In the genomic region with DNA sequence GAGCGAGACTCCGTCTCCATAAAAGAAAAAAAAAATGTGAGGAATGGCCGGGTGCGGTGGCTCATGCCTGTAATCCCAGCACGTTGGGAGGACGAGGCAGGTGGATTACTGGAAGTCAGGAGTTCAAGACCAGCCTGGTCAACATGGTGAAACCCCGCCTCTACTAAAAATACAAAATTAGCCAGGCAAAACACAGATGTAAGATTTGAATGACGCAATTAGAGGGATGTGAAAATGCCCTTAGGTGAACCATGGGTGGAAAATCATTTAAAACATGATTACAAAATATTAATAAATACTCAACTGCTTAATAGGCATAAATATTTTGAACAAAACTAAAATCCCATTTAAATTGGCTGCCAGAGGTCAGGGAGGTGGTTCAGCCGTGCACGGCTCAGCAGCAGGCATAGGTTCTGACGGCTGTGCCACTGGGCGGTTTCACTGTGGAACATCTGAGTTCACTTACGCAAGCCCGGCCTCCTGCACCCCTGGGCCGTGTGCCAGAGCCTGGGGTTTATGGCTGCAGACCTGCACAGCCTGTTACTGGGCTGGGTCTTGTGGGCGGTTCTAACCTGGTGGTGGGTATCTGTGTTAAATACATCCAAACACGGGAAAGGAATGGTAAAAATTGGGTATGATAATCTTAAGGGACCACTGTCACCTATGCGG, we compare ENCODE assay signal across 8 cellular contexts. TPM values are rescaled to one million over a fixed set of nuclear protein-coding genes. Genes with fewer than 3 reads are reported as not detected.
DNase-seq lines count a peak whose midpoint lies in the region; ATAC-seq, FAIRE-seq and TF ChIP-seq lines count a peak whose summit lies in the region.

No MANE protein-coding gene starts in this region.

- FAIRE-seq in HepG2 (lab: Jason Lieb, UNC), result peak; percentile 73

- H4K20me1 ChIP-seq in HepG2 (ENCODE audit: insufficient read depth, low read length), result no peaks in the 10 kb centered on the region

- peaks cover 14 to 22% of the 10 kb centered on the region in 2 experiments; a peak in 4 of 5 replicates for H3K36me3 ChIP-seq in HepG2 (replicated peaks in 1 of 2; ENCODE audit: control insufficient read depth in 1 of 2, insufficient read depth in 2 of 2, low read length in 2 of 2)

- H3K4me2 ChIP-seq in HepG2 (ENCODE audit: low read depth, low read length), result no peak overlapping the region

- TF ChIP-seq EP300 in HepG2 (IDR thresholded peaks at IDR 0.05; ENCODE audit: low read depth in 2 of 2, low read length in 2 of 2), result no peak
- no peak for TF ChIP-seq EP300 in HepG2 (CRISPR knock-in tag; IDR thresholded peaks at IDR 0.05; ENCODE audit: borderline replicate concordance)

- H3K27ac Mint-ChIP-seq in activated naive CD4-positive, alpha-beta T cell treated with anti-CD3 and anti-CD28 coated beads for 36 hours, result no peak overlapping the region

- no peaks in the 10 kb centered on the region for H3K27me3 ChIP-seq in HepG2 (ENCODE audit: control insufficient read depth in 1 of 2, insufficient read depth in 2 of 2, low read length in 2 of 2)

- H3K27me3 Mint-ChIP-seq in activated naive CD4-positive, alpha-beta T cell treated with anti-CD3 and anti-CD28 coated beads for 36 hours (ENCODE audit: low read depth), result no peaks in the 10 kb centered on the region

- BruUV-seq in HepG2 (replicated peaks; lab: Mats Ljungman, UMichigan), result no TSS peak

- no peak overlapping the region for H2AFZ ChIP-seq in HepG2 (ENCODE audit: low read length)

- DNase-seq in NOMO-1 treated with dmso at 0.1 percent for 144 hours (lab: John Stamatoyannopoulos, UW; ENCODE audit: unreplicated experiment), result peak; percentile 82
- DNase-seq in HepG2 (ENCODE audit: low spot score), result peak; percentile 68
- DNase-seq in activated CD4-positive, alpha-beta T cell treated with anti-CD3 and anti-CD28 coated beads, Interleukin-2, amount 50 U/mL, for 1 hour, result no peak
- no peak for DNase-seq in inferior parietal cortex (ENCODE audit: extremely low spot score)
- DNase-seq in activated naive CD4-positive, alpha-beta T cell treated with anti-CD3 and anti-CD28 coated beads for 36 hours, result no peak

- no peaks in the 10 kb centered on the region for H3K4me1 Mint-ChIP-seq in activated naive CD4-positive, alpha-beta T cell treated with anti-CD3 and anti-CD28 coated beads for 36 hours (ENCODE audit: low read depth)

- intact Hi-C loops in HepG2 (cut with micrococcal nuclease; ENCODE audit: unreplicated experiment), result no loop called here
- intact Hi-C loops in activated naive CD4-positive, alpha-beta T cell treated with anti-CD3 and anti-CD28 coated beads for 36 hours (cut with micrococcal nuclease), result no loop called here

- no peak overlapping the region for H3K27ac ChIP-seq in HepG2 (ENCODE audit: extremely low read length, insufficient read depth, low read length)

- CTCF ChIA-PET in HepG2 (lab: Yijun Ruan, JAX; ENCODE audit: low intra/inter-chr PET ratio, low total read pairs), result no interaction called here
- CTCF ChIA-PET in activated naive CD4-positive, alpha-beta T cell treated with anti-CD3 and anti-CD28 coated beads for 36 hours (lab: Charles Lee), result no interaction called here

- 72% methylated on average over 18 of the region's 18 CpGs for WGBS in HepG2 (ENCODE audit: low lambda C conversion rate)

- no peak overlapping the region for H3K4me3 ChIP-seq in HepG2 (replicated peaks in 1 of 3; ENCODE audit: insufficient read depth in 1 of 3, low read depth in 2 of 3, low read length in 3 of 3)

- no peak for TF ChIP-seq RAD21 in HepG2 (CRISPR knock-in tag; IDR thresholded peaks at IDR 0.05)

- H3K4me1 ChIP-seq in HepG2 (ENCODE audit: insufficient read depth, low read length), result peaks cover 11% of the 10 kb centered on the region

- no peaks in the 10 kb centered on the region for H3K36me3 Mint-ChIP-seq in activated naive CD4-positive, alpha-beta T cell treated with anti-CD3 and anti-CD28 coated beads for 36 hours (ENCODE audit: low read depth)

- peak; percentile 84 for ATAC-seq in GM18502 (IDR thresholded peaks at IDR 0.05; ENCODE audit: poor library complexity, unreplicated experiment)
- peak; percentile 72 for ATAC-seq in HG02885 (IDR thresholded peaks at IDR 0.05; ENCODE audit: poor library complexity, unreplicated experiment)
- peak; percentile 71 for ATAC-seq in HepG2
- ATAC-seq in HG03139 (IDR thresholded peaks at IDR 0.05; ENCODE audit: unreplicated experiment), result no peak

- H3K79me2 ChIP-seq in HepG2 (ENCODE audit: insufficient read depth, low read length), result no peaks in the 10 kb centered on the region

- H3K9me3 ChIP-seq in HepG2 (ENCODE audit: low read length), result no peaks in the 10 kb centered on the region

- no peaks in the 10 kb centered on the region for H3K9me3 Mint-ChIP-seq in activated naive CD4-positive, alpha-beta T cell treated with anti-CD3 and anti-CD28 coated beads for 36 hours

- TF ChIP-seq POLR2A in HepG2 (IDR thresholded peaks at IDR 0.05; ENCODE audit: insufficient read depth in 1 of 2, low read depth in 2 of 2, low read length in 2 of 2), result no peak

- no peak overlapping the region for H3K4me3 Mint-ChIP-seq in activated naive CD4-positive, alpha-beta T cell treated with anti-CD3 and anti-CD28 coated beads for 36 hours

- POLR2A ChIA-PET in HepG2 (lab: Yijun Ruan, JAX), result no interaction called here

- no peak overlapping the region for H3K9ac ChIP-seq in HepG2 (ENCODE audit: insufficient read depth, low read depth, low read length)

- in situ Hi-C loops in HepG2 (cut with HindIII; ENCODE audit: extremely low pct_ligation_motif_present, low pct_unique_long_range_greater_than_20kb), result no loop called here

- no peak for TF ChIP-seq CTCF in HepG2 (CRISPR knock-in tag; IDR thresholded peaks at IDR 0.05)

RNA-seq across cellular contexts. Expression of a gene that starts 21.1 kb away (rescaled TPM):
- total RNA-seq in HepG2 (2016; rRNA removed; fragmentation: Illumina TruSeq; extraction: Trizol), result 53.3 and 204 TPM in 2 replicates
- 13.9 and 15.8 TPM in 2 replicates for total RNA-seq in HepG2 (2016; cell fraction: cytosol; rRNA removed; fragmentation: Illumina TruSeq; extraction: Trizol; ENCODE audit: low read depth)
- 48.0 and 215 TPM in 2 replicates for total RNA-seq in HepG2 (2016; cell fraction: insoluble cytoplasmic fraction; rRNA removed; fragmentation: Illumina TruSeq; extraction: Trizol)
- 19.3 and 20.8 TPM in 2 replicates for total RNA-seq in HepG2 (2016; cell fraction: membrane; rRNA removed; fragmentation: Illumina TruSeq; extraction: Trizol)
- total RNA-seq in HepG2 (2016; cell fraction: nucleus; rRNA removed; fragmentation: Illumina TruSeq; extraction: Trizol), result 216 and 254 TPM in 2 replicates
- 155 and 175 TPM in 2 replicates for polyA plus RNA-seq in HepG2 (2011; rRNA removed)
- polyA plus RNA-seq in HepG2 (2011; cell fraction: cytosol; rRNA removed), result 84.5 and 113 TPM in 2 replicates
- 1,291 and 1,782 TPM in 2 replicates for polyA plus RNA-seq in HepG2 (2011; cell fraction: nucleus; rRNA removed)
- polyA plus RNA-seq in HepG2 (2012), result 79.9 and 172 TPM in 2 replicates
- polyA plus RNA-seq in HepG2 (2016; cell fraction: cytosol; fragmentation: Illumina TruSeq; extraction: Trizol; ENCODE audit: low read depth), result 9.2 and 9.5 TPM in 2 replicates
- 55.1 and 66.2 TPM in 2 replicates for polyA plus RNA-seq in HepG2 (2016; cell fraction: insoluble cytoplasmic fraction; fragmentation: Illumina TruSeq; extraction: Trizol; ENCODE audit: low read depth)
- polyA plus RNA-seq in HepG2 (2016; cell fraction: membrane; fragmentation: Illumina TruSeq; extraction: Trizol; ENCODE audit: low read depth), result 17.0 and 20.1 TPM in 2 replicates
- 637 and 662 TPM in 2 replicates for polyA plus RNA-seq in HepG2 (2016; cell fraction: nucleus; fragmentation: Illumina TruSeq; extraction: Trizol; ENCODE audit: insufficient read depth, low read depth)
- 5.1 and 12.2 TPM in 2 replicates for polyA minus RNA-seq in HepG2 (2011; rRNA and poly(A)+ RNA removed; ENCODE audit: low replicate concordance)
- 23.0 and 25.3 TPM in 2 replicates for polyA minus RNA-seq in HepG2 (2011; cell fraction: cytosol; rRNA and poly(A)+ RNA removed)
- 56.8 and 67.0 TPM in 2 replicates for polyA minus RNA-seq in HepG2 (2011; cell fraction: nucleus; rRNA and poly(A)+ RNA removed)
- not detected for total RNA-seq in activated naive CD4-positive, alpha-beta T cell treated with anti-CD3 and anti-CD28 coated beads for 36 hours

RNA-seq across cellular contexts. Expression of a gene that starts 23.7 kb away (rescaled TPM):
- total RNA-seq in HepG2 (2016; rRNA removed; fragmentation: Illumina TruSeq; extraction: Trizol), result 20.0 and 21.1 TPM in 2 replicates
- 13.3 and 17.7 TPM in 2 replicates for total RNA-seq in HepG2 (2016; cell fraction: cytosol; rRNA removed; fragmentation: Illumina TruSeq; extraction: Trizol; ENCODE audit: low read depth)
- 20.4 and 21.0 TPM in 2 replicates for total RNA-seq in HepG2 (2016; cell fraction: insoluble cytoplasmic fraction; rRNA removed; fragmentation: Illumina TruSeq; extraction: Trizol)
- total RNA-seq in HepG2 (2016; cell fraction: membrane; rRNA removed; fragmentation: Illumina TruSeq; extraction: Trizol), result 28.7 and 36.7 TPM in 2 replicates
- total RNA-seq in HepG2 (2016; cell fraction: nucleus; rRNA removed; fragmentation: Illumina TruSeq; extraction: Trizol), result 11.4 and 12.6 TPM in 2 replicates
- polyA plus RNA-seq in HepG2 (2011; rRNA removed), result 14.2 and 14.8 TPM in 2 replicates
- 9.0 and 11.8 TPM in 2 replicates for polyA plus RNA-seq in HepG2 (2011; cell fraction: cytosol; rRNA removed)
- 6.4 and 8.0 TPM in 2 replicates for polyA plus RNA-seq in HepG2 (2011; cell fraction: nucleus; rRNA removed)
- 12.4 and 13.3 TPM in 2 replicates for polyA plus RNA-seq in HepG2 (2012)
- polyA plus RNA-seq in HepG2 (2016; cell fraction: cytosol; fragmentation: Illumina TruSeq; extraction: Trizol; ENCODE audit: low read depth), result 13.1 and 14.7 TPM in 2 replicates
- polyA plus RNA-seq in HepG2 (2016; cell fraction: insoluble cytoplasmic fraction; fragmentation: Illumina TruSeq; extraction: Trizol; ENCODE audit: low read depth), result 19.5 and 20.9 TPM in 2 replicates
- 25.6 and 29.7 TPM in 2 replicates for polyA plus RNA-seq in HepG2 (2016; cell fraction: membrane; fragmentation: Illumina TruSeq; extraction: Trizol; ENCODE audit: low read depth)
- polyA plus RNA-seq in HepG2 (2016; cell fraction: nucleus; fragmentation: Illumina TruSeq; extraction: Trizol; ENCODE audit: insufficient read depth, low read depth), result 21.4 and 23.1 TPM in 2 replicates
- 4.7 and 6.4 TPM in 2 replicates for polyA minus RNA-seq in HepG2 (2011; rRNA and poly(A)+ RNA removed; ENCODE audit: low replicate concordance)
- polyA minus RNA-seq in HepG2 (2011; cell fraction: cytosol; rRNA and poly(A)+ RNA removed), result 9.9 and 10.2 TPM in 2 replicates
- 5.2 and 6.1 TPM in 2 replicates for polyA minus RNA-seq in HepG2 (2011; cell fraction: nucleus; rRNA and poly(A)+ RNA removed)
- total RNA-seq in activated naive CD4-positive, alpha-beta T cell treated with anti-CD3 and anti-CD28 coated beads for 36 hours, result 1 to 10 TPM; 5.4 to 5.5 TPM

RNA-seq across cellular contexts. Expression of a gene that starts 33.3 kb away (rescaled TPM):
- total RNA-seq in HepG2 (2016; rRNA removed; fragmentation: Illumina TruSeq; extraction: Trizol), result 68.3 and 81.8 TPM in 2 replicates
- 6.3 and 8.7 TPM in 2 replicates for total RNA-seq in HepG2 (2016; cell fraction: cytosol; rRNA removed; fragmentation: Illumina TruSeq; extraction: Trizol; ENCODE audit: low read depth)
- total RNA-seq in HepG2 (2016; cell fraction: insoluble cytoplasmic fraction; rRNA removed; fragmentation: Illumina TruSeq; extraction: Trizol), result 58.8 and 84.2 TPM in 2 replicates
- total RNA-seq in HepG2 (2016; cell fraction: membrane; rRNA removed; fragmentation: Illumina TruSeq; extraction: Trizol), result 20.8 and 24.4 TPM in 2 replicates
- total RNA-seq in HepG2 (2016; cell fraction: nucleus; rRNA removed; fragmentation: Illumina TruSeq; extraction: Trizol), result 33.8 and 41.3 TPM in 2 replicates
- polyA plus RNA-seq in HepG2 (2011; rRNA removed), result 47.7 and 62.2 TPM in 2 replicates
- 58.6 and 82.5 TPM in 2 replicates for polyA plus RNA-seq in HepG2 (2011; cell fraction: cytosol; rRNA removed)
- 105 and 121 TPM in 2 replicates for polyA plus RNA-seq in HepG2 (2011; cell fraction: nucleus; rRNA removed)
- 34.0 and 38.1 TPM in 2 replicates for polyA plus RNA-seq in HepG2 (2012)
- 4.2 and 4.7 TPM in 2 replicates for polyA plus RNA-seq in HepG2 (2016; cell fraction: cytosol; fragmentation: Illumina TruSeq; extraction: Trizol; ENCODE audit: low read depth)
- 68.1 and 77.5 TPM in 2 replicates for polyA plus RNA-seq in HepG2 (2016; cell fraction: insoluble cytoplasmic fraction; fragmentation: Illumina TruSeq; extraction: Trizol; ENCODE audit: low read depth)
- 11.5 and 14.2 TPM in 2 replicates for polyA plus RNA-seq in HepG2 (2016; cell fraction: membrane; fragmentation: Illumina TruSeq; extraction: Trizol; ENCODE audit: low read depth)
- 103 and 104 TPM in 2 replicates for polyA plus RNA-seq in HepG2 (2016; cell fraction: nucleus; fragmentation: Illumina TruSeq; extraction: Trizol; ENCODE audit: insufficient read depth, low read depth)
- 38.5 and 45.1 TPM in 2 replicates for polyA minus RNA-seq in HepG2 (2011; rRNA and poly(A)+ RNA removed; ENCODE audit: low replicate concordance)
- 39.4 and 42.5 TPM in 2 replicates for polyA minus RNA-seq in HepG2 (2011; cell fraction: cytosol; rRNA and poly(A)+ RNA removed)
- polyA minus RNA-seq in HepG2 (2011; cell fraction: nucleus; rRNA and poly(A)+ RNA removed), result 15.1 and 20.0 TPM in 2 replicates
- 10 to 100 TPM; 23.7 to 24.6 TPM for total RNA-seq in activated naive CD4-positive, alpha-beta T cell treated with anti-CD3 and anti-CD28 coated beads for 36 hours

RNA-seq across cellular contexts. Expression of a gene that starts 41.7 kb away (rescaled TPM):
- 34.8 and 35.9 TPM in 2 replicates for total RNA-seq in HepG2 (2016; rRNA removed; fragmentation: Illumina TruSeq; extraction: Trizol)
- 79.0 and 80.7 TPM in 2 replicates for total RNA-seq in HepG2 (2016; cell fraction: cytosol; rRNA removed; fragmentation: Illumina TruSeq; extraction: Trizol; ENCODE audit: low read depth)
- total RNA-seq in HepG2 (2016; cell fraction: insoluble cytoplasmic fraction; rRNA removed; fragmentation: Illumina TruSeq; extraction: Trizol), result 31.8 and 38.7 TPM in 2 replicates
- 96.7 and 98.0 TPM in 2 replicates for total RNA-seq in HepG2 (2016; cell fraction: membrane; rRNA removed; fragmentation: Illumina TruSeq; extraction: Trizol)
- 17.0 and 18.5 TPM in 2 replicates for total RNA-seq in HepG2 (2016; cell fraction: nucleus; rRNA removed; fragmentation: Illumina TruSeq; extraction: Trizol)
- 31.6 and 34.2 TPM in 2 replicates for polyA plus RNA-seq in HepG2 (2011; rRNA removed)
- 30.7 and 37.2 TPM in 2 replicates for polyA plus RNA-seq in HepG2 (2011; cell fraction: cytosol; rRNA removed)
- 29.7 and 36.4 TPM in 2 replicates for polyA plus RNA-seq in HepG2 (2011; cell fraction: nucleus; rRNA removed)
- polyA plus RNA-seq in HepG2 (2012), result 21.6 and 23.1 TPM in 2 replicates
- polyA plus RNA-seq in HepG2 (2016; cell fraction: cytosol; fragmentation: Illumina TruSeq; extraction: Trizol; ENCODE audit: low read depth), result 88.5 and 96.5 TPM in 2 replicates
- 34.9 and 39.2 TPM in 2 replicates for polyA plus RNA-seq in HepG2 (2016; cell fraction: insoluble cytoplasmic fraction; fragmentation: Illumina TruSeq; extraction: Trizol; ENCODE audit: low read depth)
- 88.7 and 90.6 TPM in 2 replicates for polyA plus RNA-seq in HepG2 (2016; cell fraction: membrane; fragmentation: Illumina TruSeq; extraction: Trizol; ENCODE audit: low read depth)
- polyA plus RNA-seq in HepG2 (2016; cell fraction: nucleus; fragmentation: Illumina TruSeq; extraction: Trizol; ENCODE audit: insufficient read depth, low read depth), result 40.3 and 42.7 TPM in 2 replicates
- polyA minus RNA-seq in HepG2 (2011; rRNA and poly(A)+ RNA removed; ENCODE audit: low replicate concordance), result 21.2 and 36.8 TPM in 2 replicates
- polyA minus RNA-seq in HepG2 (2011; cell fraction: cytosol; rRNA and poly(A)+ RNA removed), result 12.7 and 13.0 TPM in 2 replicates
- 10.2 and 10.9 TPM in 2 replicates for polyA minus RNA-seq in HepG2 (2011; cell fraction: nucleus; rRNA and poly(A)+ RNA removed)
- total RNA-seq in activated naive CD4-positive, alpha-beta T cell treated with anti-CD3 and anti-CD28 coated beads for 36 hours, result 1 to 10 TPM; 7.3 to 8.0 TPM

Comparison
In these comparisons a context has a peak if more than half of its experiments do, and no peak if none do; other contexts are left out.
1. DNase-seq: peak in NOMO-1 treated with dmso at 0.1 percent for 144 hours (single experiment) and HepG2 (single experiment); none in activated CD4-positive, alpha-beta T cell treated with anti-CD3 and anti-CD28 coated beads, Interleukin-2, amount 50 U/mL, for 1 hour (single experiment), inferior parietal cortex (single experiment) and activated naive CD4-positive, alpha-beta T cell treated with anti-CD3 and anti-CD28 coated beads for 36 hours (single experiment).
2. RNA of a gene that starts 21.1 kb away (total RNA-seq): 13.9 to 254 TPM in HepG2; not detected in activated naive CD4-positive, alpha-beta T cell treated with anti-CD3 and anti-CD28 coated beads for 36 hours; every median in the first group is over 10 times any median in the second.